1 cellular context compared by ENCODE assay signal in the genomic region with DNA sequence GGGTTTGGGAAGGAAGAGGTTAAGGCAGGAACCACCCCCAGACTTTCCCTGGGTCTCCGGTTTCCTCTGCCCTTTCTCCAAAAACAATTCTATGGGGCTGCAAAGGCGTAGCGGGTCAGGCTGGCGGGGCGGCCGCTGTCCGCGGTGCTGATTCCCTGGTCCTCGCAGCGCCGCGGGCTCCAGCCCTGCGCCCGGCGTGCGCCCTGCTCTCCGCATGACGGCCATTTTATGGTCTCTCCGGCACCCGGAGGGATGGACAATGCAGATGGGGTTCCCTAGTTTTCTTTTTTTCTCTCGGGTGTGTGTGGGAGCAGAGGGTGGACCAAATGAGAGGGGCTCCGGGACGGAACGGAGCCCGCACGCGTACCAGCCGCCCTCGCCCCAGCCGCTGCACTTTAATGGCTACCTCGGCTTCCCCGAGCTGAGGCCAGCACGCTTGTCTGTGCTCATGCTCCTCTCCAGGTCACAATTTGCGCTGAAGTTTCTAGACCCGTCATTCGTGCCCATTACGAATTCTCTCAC.
TF ChIP-seq lines count a peak whose summit lies in the region.

No MANE protein-coding gene starts in this region.

TF ChIP-seq in SK-N-SH treated with all-trans-retinoic acid at 6 μM for 48 hours, 23 proteins besides CTCF, POLR2A, EP300 and RAD21 (continued from another document):
- TF ChIP-seq ZNF8 (CRISPR knock-in tag; IDR thresholded peaks at IDR 0.05): no peak
- no peak for TF ChIP-seq ZC3H10 (CRISPR knock-in tag; IDR thresholded peaks at IDR 0.05)
